26 cellular contexts compared by ENCODE assay signal in genomic region chr3:146359841-146360240, GRCh38.
DNase-seq lines count a peak whose midpoint lies in the region; FAIRE-seq and TF ChIP-seq lines count a peak whose summit lies in the region.
"Had no signal": no experiment of that assay in that cellular context is flagged by ENCODE, and none has a peak within 500 bp of the region (broad histone marks: within the 10 kb centered on the region; RNA-seq: fewer than 3 reads in every experiment).

No MANE protein-coding gene starts in this region.

- DNase-seq in adipocyte (ENCODE audit: low read depth) (no peak), endodermal cell (no peak), osteoblast (ENCODE audit: insufficient read length, low spot score, missing footprints) (peak; percentile 26), RCC 7860 (ENCODE audit: low spot score) (no peak), SK-N-DZ (ENCODE audit: low spot score) (no peak), H9 (no peak)
- DNase-seq: 8988T; ACHN; BE2C; C1 segment of cervical spinal cord; CD4-positive, alpha-beta memory T cell; CD4-positive, CD25-positive, alpha-beta regulatory T cell; CD8-positive, alpha-beta memory T cell; COR-L47; DMS 273 treated with DMSO at 0.1 percent for 48 hours; DMS153; DMS53; DMS79; DND-41; EL; GF-D8 had no signal

- H3K4me3 ChIP-seq in adipocyte (ENCODE audit: low read length) (peak overlapping the region; percentile 4), endodermal cell (ENCODE audit: low read length) (peak overlapping the region; percentile 62), osteoblast (ENCODE audit: insufficient read depth, low read length) (no peak overlapping the region)
- H3K4me3 ChIP-seq: BLaER1 had no signal

- H3K27ac ChIP-seq in endodermal cell (ENCODE audit: low read depth, low read length) (no peak overlapping the region), osteoblast (ENCODE audit: low read depth, low read length) (no peak overlapping the region), H9 (ENCODE audit: insufficient read length, low read depth, low read length) (no peak overlapping the region)
- H3K27ac ChIP-seq: BLaER1 had no signal

- H3K9ac ChIP-seq in adipocyte (ENCODE audit: low read length) (no peak overlapping the region), endodermal cell (ENCODE audit: extremely low read depth, low read length, poor library complexity, severe bottlenecking) (no peak overlapping the region), H9 (ENCODE audit: extremely low read depth, insufficient read length, low read length) (no peak overlapping the region)
- H3K9ac ChIP-seq: BLaER1 had no signal

- peaks cover 28% of the 10 kb centered on the region for H3K36me3 Mint-ChIP-seq in endodermal cell (ENCODE audit: low read depth)
- H3K36me3 Mint-ChIP-seq in H9 (ENCODE audit: insufficient read depth in 1 of 3, low read depth in 3 of 3), result peaks cover 28 to 39% (median 36%) of the 10 kb centered on the region in 3 experiments
- H3K36me3 Mint-ChIP-seq: CD14-positive monocyte; CD4-positive, alpha-beta memory T cell; CD4-positive, CD25-positive, alpha-beta regulatory T cell; CD8-positive, alpha-beta memory T cell had no signal

- H2BK15ac ChIP-seq in H9 (ENCODE audit: low read depth, low read length), result no peak overlapping the region

- no peak overlapping the region for H3K4ac ChIP-seq in H9 (ENCODE audit: low read depth, low read length)

- H3K79me2 ChIP-seq in osteoblast (ENCODE audit: insufficient read depth, low read length), result no peaks in the 10 kb centered on the region
- H3K79me2 ChIP-seq in H9 (ENCODE audit: insufficient read depth, low read length), result no peaks in the 10 kb centered on the region

- H4K20me1 ChIP-seq in osteoblast (ENCODE audit: insufficient read depth, low read length), result no peaks in the 10 kb centered on the region
- H4K20me1 ChIP-seq in H9 (ENCODE audit: control insufficient read depth, insufficient read depth, insufficient read length), result no peaks in the 10 kb centered on the region
- H4K20me1 ChIP-seq: BLaER1 had no signal

- H3K23ac ChIP-seq in H9 (ENCODE audit: insufficient read length, low read depth, low read length), result no peak overlapping the region

- H3K4me2 ChIP-seq in osteoblast (ENCODE audit: insufficient read depth, low read length), result no peak overlapping the region
- no peak overlapping the region for H3K4me2 ChIP-seq in H9 (ENCODE audit: insufficient read depth, insufficient read length, low read length)
- H3K4me2 ChIP-seq: BLaER1 had no signal

- no peak overlapping the region for H4K5ac ChIP-seq in H9 (ENCODE audit: insufficient read length, low read depth, low read length)

- no peak for FAIRE-seq in RCC 7860 (lab: Jason Lieb, UNC)
- FAIRE-seq: A204.1, GM12891, GM19239 had no signal

- no peak overlapping the region for H3K18ac ChIP-seq in H9 (ENCODE audit: insufficient read length, low read depth, low read length)

- no peak overlapping the region for H3K14ac ChIP-seq in H9 (ENCODE audit: insufficient read depth, low read length)

- no peak overlapping the region for H3T11ph ChIP-seq in H9 (ENCODE audit: low read length)

- H2AK5ac ChIP-seq in H9 (ENCODE audit: insufficient read length, low read length), result no peak overlapping the region

- H3K27me3 ChIP-seq in adipocyte (replicated peaks; ENCODE audit: control insufficient read depth, insufficient read depth, low read length) (no peaks in the 10 kb centered on the region), endodermal cell (ENCODE audit: control insufficient read depth, insufficient read depth, low read length, poor library complexity, severe bottlenecking) (no peaks in the 10 kb centered on the region), osteoblast (ENCODE audit: insufficient read depth, low read length) (no peaks in the 10 kb centered on the region), H9 (ENCODE audit: insufficient read depth, low read length) (no peaks in the 10 kb centered on the region)
- H3K27me3 ChIP-seq: BE2C, BLaER1 had no signal

- H2BK12ac ChIP-seq in H9 (ENCODE audit: insufficient read length, low read depth, low read length), result no peak overlapping the region

- H4K91ac ChIP-seq in H9 (ENCODE audit: insufficient read length, low read depth, low read length), result no peak overlapping the region

- H3K27ac Mint-ChIP-seq in endodermal cell (no peak overlapping the region), H9 (no peak overlapping the region)
- H3K27ac Mint-ChIP-seq: CD8-positive, alpha-beta memory T cell had no signal

- no peaks in the 10 kb centered on the region for H3K9me3 Mint-ChIP-seq in endodermal cell
- peaks cover 23 to 31% of the 10 kb centered on the region in 2 experiments for H3K9me3 Mint-ChIP-seq in H9

- H3K4me1 ChIP-seq in adipocyte (ENCODE audit: control insufficient read depth, insufficient read depth, low read length), result no peaks in the 10 kb centered on the region
- H3K4me1 ChIP-seq in endodermal cell (ENCODE audit: control insufficient read depth, insufficient read depth, low read length), result no peaks in the 10 kb centered on the region
- H3K4me1 ChIP-seq in osteoblast (ENCODE audit: insufficient read depth, low read length), result no peaks in the 10 kb centered on the region
- H3K4me1 ChIP-seq in H9 (ENCODE audit: insufficient read depth, low read length), result no peaks in the 10 kb centered on the region
- H3K4me1 ChIP-seq: BE2C, BLaER1 had no signal

- H3K27me3 Mint-ChIP-seq in endodermal cell (ENCODE audit: insufficient read depth) (no peaks in the 10 kb centered on the region), H9 (ENCODE audit: low read depth) (no peaks in the 10 kb centered on the region)
- H3K27me3 Mint-ChIP-seq: CD4-positive, alpha-beta memory T cell; CD4-positive, CD25-positive, alpha-beta regulatory T cell had no signal

- no peak overlapping the region for H3K4me3 Mint-ChIP-seq in endodermal cell
- no peak overlapping the region for H3K4me3 Mint-ChIP-seq in H9
- H3K4me3 Mint-ChIP-seq: CD14-positive monocyte; CD4-positive, alpha-beta memory T cell; CD4-positive, CD25-positive, alpha-beta regulatory T cell; CD8-positive, alpha-beta memory T cell had no signal

- H4K8ac ChIP-seq in H9 (replicated peaks; ENCODE audit: insufficient read length, low read depth, low read length), result no peak overlapping the region

- 67 to 95% methylated on average over 1 of the region's 1 CpG for WGBS in endodermal cell (ENCODE audit: insufficient coverage in 1 of 2, insufficient read length in 1 of 2), 2 experiments
- no CpG with 5 or more reads among the region's 1 CpG for WGBS in H9 (ENCODE audit: extremely low coverage, insufficient read length, low lambda C conversion rate)

- H3K4me1 Mint-ChIP-seq in endodermal cell (no peaks in the 10 kb centered on the region), H9 (peaks cover 5 to 7% of the 10 kb centered on the region in 2 experiments; a peak in 2 of 4 replicates)
- H3K4me1 Mint-ChIP-seq: CD14-positive monocyte; CD4-positive, alpha-beta memory T cell; CD4-positive, CD25-positive, alpha-beta regulatory T cell; CD8-positive, alpha-beta memory T cell had no signal

- H2AFZ ChIP-seq in osteoblast (ENCODE audit: low read length) (no peak overlapping the region), H9 (ENCODE audit: low read length) (no peak overlapping the region)

- no peaks in the 10 kb centered on the region for H3K23me2 ChIP-seq in H9 (ENCODE audit: insufficient read length, low read depth, low read length, poor library complexity, severe bottlenecking)

- H3K9me3 ChIP-seq in adipocyte (ENCODE audit: control insufficient read depth, low read length), result peaks cover 17% of the 10 kb centered on the region
- H3K9me3 ChIP-seq in endodermal cell (ENCODE audit: control insufficient read depth, low read length), result peaks cover 79% of the 10 kb centered on the region
- H3K9me3 ChIP-seq in osteoblast (ENCODE audit: low read depth, low read length), result peaks cover 4% of the 10 kb centered on the region
- H3K9me3 ChIP-seq in H9 (ENCODE audit: control insufficient read depth, low read depth, low read length), result peaks cover 20% of the 10 kb centered on the region
- H3K9me3 ChIP-seq: BE2C had no signal

- no peaks in the 10 kb centered on the region for H3K36me3 ChIP-seq in adipocyte (ENCODE audit: control insufficient read depth, insufficient read depth, low read length, severe bottlenecking)
- no peaks in the 10 kb centered on the region for H3K36me3 ChIP-seq in endodermal cell (ENCODE audit: control insufficient read depth, insufficient read depth, low read length)
- no peaks in the 10 kb centered on the region for H3K36me3 ChIP-seq in osteoblast (ENCODE audit: insufficient read depth, low read length)
- H3K36me3 ChIP-seq: BE2C, BLaER1 had no signal

- no peak for TF ChIP-seq CTCF in endodermal cell (conservative IDR thresholded peaks at IDR 0.05)
- no peak for TF ChIP-seq CTCF in osteoblast (IDR thresholded peaks at IDR 0.05; ENCODE audit: extremely low read depth, low read depth, low read length)
- TF ChIP-seq CTCF in H9 (conservative IDR thresholded peaks at IDR 0.05), result no peak

- H2BK5ac ChIP-seq in H9 (ENCODE audit: insufficient read length, low read length), result no peak overlapping the region

- no peaks in the 10 kb centered on the region for H3K79me1 ChIP-seq in H9 (ENCODE audit: insufficient read depth, low read depth, low read length, poor library complexity, severe bottlenecking)

- H2BK120ac ChIP-seq in H9 (ENCODE audit: low read depth, low read length, poor library complexity, severe bottlenecking), result no peak overlapping the region

- H2BK20ac ChIP-seq in H9 (ENCODE audit: low read depth, low read length, poor library complexity, severe bottlenecking), result no peak overlapping the region

- H3K56ac ChIP-seq in H9 (ENCODE audit: insufficient read length, low read depth, low read length), result no peak overlapping the region
